ENCODE assay signal across 8 cellular contexts in genomic region chr14:103334644-103335603, GRCh38. TPM values are rescaled to one million over a fixed set of nuclear protein-coding genes. Genes with fewer than 3 reads are reported as not detected.
DNase-seq lines count a peak whose midpoint lies in the region; ATAC-seq, FAIRE-seq and TF ChIP-seq lines count a peak whose summit lies in the region.

No MANE protein-coding gene starts in this region.

- H3K9me3 ChIP-seq in pancreas: no peaks in the 10 kb centered on the region
- no peaks in the 10 kb centered on the region for H3K9me3 ChIP-seq in thoracic aorta

- peaks cover 27% of the 10 kb centered on the region for H3K4me1 Mint-ChIP-seq in activated naive CD8-positive, alpha-beta T cell treated with anti-CD3 and anti-CD28 coated beads, Interleukin-2, amount 10 ng/mL, durations not matched to agents 7 days and 5 days

- peak overlapping the region; percentile 91 for H3K4me3 Mint-ChIP-seq in activated naive CD8-positive, alpha-beta T cell treated with anti-CD3 and anti-CD28 coated beads, Interleukin-2, amount 10 ng/mL, durations not matched to agents 7 days and 5 days

- intact Hi-C loops in Right ventricle myocardium superior (cut with DNase I) (loop anchor here (5.0 kb wide), 1 partner anchor 52 kb away; the partner anchor contains the start of gene MARK3), pancreas (cut with DNase I) (no loop called here)

- H3K27me3 ChIP-seq in pancreas (no peaks in the 10 kb centered on the region), thoracic aorta (replicated peaks; ENCODE audit: insufficient read depth) (no peaks in the 10 kb centered on the region)

- peak; percentile 66 for FAIRE-seq in GM19239 (lab: Jason Lieb, UNC)
- no peak for FAIRE-seq in pancreas (lab: Jason Lieb, UNC)

- H3K4me1 ChIP-seq in pancreas: peaks cover 8 to 20% (median 11%) of the 10 kb centered on the region in 3 donors
- peaks cover 12 to 34% of the 10 kb centered on the region in 2 donors for H3K4me1 ChIP-seq in thoracic aorta (ENCODE audit: control insufficient read depth in 1 of 2, low read depth in 2 of 2)

- H3K27ac ChIP-seq in pancreas (peak overlapping the region; percentile 99 to 100 (median 100)), thoracic aorta (peak overlapping the region; percentile 99 to 100)

- TF ChIP-seq CTCF in pancreas (IDR thresholded peaks at IDR 0.05): no peak
- no peak for TF ChIP-seq CTCF in thoracic aorta (IDR thresholded peaks at IDR 0.05)

- peak overlapping the region; percentile 84 for H3K27ac Mint-ChIP-seq in activated naive CD8-positive, alpha-beta T cell treated with anti-CD3 and anti-CD28 coated beads, Interleukin-2, amount 10 ng/mL, durations not matched to agents 7 days and 5 days

- H3K36me3 Mint-ChIP-seq in activated naive CD8-positive, alpha-beta T cell treated with anti-CD3 and anti-CD28 coated beads, Interleukin-2, amount 10 ng/mL, durations not matched to agents 7 days and 5 days: peaks cover 45% of the 10 kb centered on the region

- H3K4me3 ChIP-seq in pancreas (peak overlapping the region; percentile 83 to 99 (median 95)), thoracic aorta (peak overlapping the region; percentile 98)

- peak; percentile 9 for ATAC-seq in HG03457 (IDR thresholded peaks at IDR 0.05; ENCODE audit: unreplicated experiment)
- ATAC-seq in SK-N-SH treated with all-trans-retinoic acid at 6 μM for 48 hours: peak; percentile 27
- ATAC-seq in activated naive CD8-positive, alpha-beta T cell treated with anti-CD3 and anti-CD28 coated beads, Interleukin-2, amount 10 ng/mL, durations not matched to agents 7 days and 5 days (ENCODE audit: low read depth): peak; percentile 16
- ATAC-seq in Right ventricle myocardium superior (ENCODE audit: poor library complexity): peak; percentile 30
- ATAC-seq in pancreas: peak; percentile 30 to 51 (median 45)
- peak; percentile 26 for ATAC-seq in thoracic aorta (ENCODE audit: insufficient number of reproducible peaks, low FRiP score, low read depth)

- 0% methylated on average over 64 to 97 of the region's 97 CpGs for WGBS in pancreas, 2 donors

- DNase-seq in AML-193 (lab: John Stamatoyannopoulos, UW) (peak; percentile 74 to 80), GM19239 (ENCODE audit: insufficient read length, low spot score) (no peak), Right ventricle myocardium superior (peak; percentile 71), pancreas (peak; percentile 73 to 88 (median 84)), thoracic aorta (ENCODE audit: low spot score) (peak; percentile 54)
- peak; percentile 73 for DNase-seq in activated naive CD8-positive, alpha-beta T cell treated with anti-CD3 and anti-CD28 coated beads, Interleukin-2, amount 10 ng/mL, durations not matched to agents 7 days and 5 days

- peaks cover 22 to 46% (median 41%) of the 10 kb centered on the region in 3 donors for H3K36me3 ChIP-seq in pancreas
- H3K36me3 ChIP-seq in thoracic aorta: peaks cover 43% of the 10 kb centered on the region

- no peaks in the 10 kb centered on the region for H3K27me3 Mint-ChIP-seq in activated naive CD8-positive, alpha-beta T cell treated with anti-CD3 and anti-CD28 coated beads, Interleukin-2, amount 10 ng/mL, durations not matched to agents 7 days and 5 days

- H3K9me3 Mint-ChIP-seq in activated naive CD8-positive, alpha-beta T cell treated with anti-CD3 and anti-CD28 coated beads, Interleukin-2, amount 10 ng/mL, durations not matched to agents 7 days and 5 days: no peaks in the 10 kb centered on the region

- POLR2A ChIA-PET in activated naive CD8-positive, alpha-beta T cell treated with anti-CD3 and anti-CD28 coated beads, Interleukin-2, amount 10 ng/mL, durations not matched to agents 7 days and 5 days (lab: Charles Lee): interaction anchor here (0.6 to 4.2 kb wide), 10 partner anchors 9 to 1028 kb away, joined by 3 to 27 read pairs (median 4); partner anchors contain the start of gene MARK3

TF ChIP-seq in SK-N-SH treated with all-trans-retinoic acid at 6 μM for 48 hours, 23 proteins besides CTCF, POLR2A, EP300 and RAD21:
- TF ChIP-seq RARB (CRISPR knock-in tag; IDR thresholded peaks at IDR 0.05) (no peak), BACH2 (CRISPR knock-in tag; IDR thresholded peaks at IDR 0.05; ENCODE audit: borderline replicate concordance) (no peak), POU6F1 (CRISPR knock-in tag; IDR thresholded peaks at IDR 0.05; ENCODE audit: borderline replicate concordance, low read depth) (0 out of 2 replicates have a peak, but pooled peaks have one; percentile 35), CSDC2 (CRISPR knock-in tag; IDR thresholded peaks at IDR 0.05) (no peak)

RNA-seq across cellular contexts. Expression of gene EIF5, which starts 0.9 kb away (rescaled TPM):
- 100 to 1,000 TPM; 202 to 222 TPM for total RNA-seq in activated naive CD8-positive, alpha-beta T cell treated with anti-CD3 and anti-CD28 coated beads, Interleukin-2, amount 10 ng/mL, durations not matched to agents 7 days and 5 days
- total RNA-seq in Right ventricle myocardium superior: 234 TPM
- total RNA-seq in pancreas: 100 to 1,000 TPM in 3 of 6 donors, 10 to 100 TPM in 3; 79.8 to 139 (median 101) TPM
- 10 to 100 TPM; 22.2 to 42.1 TPM for polyA plus RNA-seq in pancreas
- 100 to 1,000 TPM in 1 of 2 donors, 10 to 100 TPM in 1; 89.2 to 373 TPM for total RNA-seq in thoracic aorta

RNA-seq across cellular contexts. Expression of gene MARK3, which starts 50.3 kb away (rescaled TPM):
- total RNA-seq in activated naive CD8-positive, alpha-beta T cell treated with anti-CD3 and anti-CD28 coated beads, Interleukin-2, amount 10 ng/mL, durations not matched to agents 7 days and 5 days: 10 to 100 TPM; 87.4 to 88.0 TPM
- total RNA-seq in Right ventricle myocardium superior (137 TPM), pancreas (10 to 100 TPM; 35.3 to 51.0 (median 40.1) TPM), thoracic aorta (100 to 1,000 TPM in 1 of 2 donors, 10 to 100 TPM in 1; 77.6 to 133 TPM)
- 100 to 1,000 TPM in 1 of 2 donors, 10 to 100 TPM in 1; 84.7 to 110 TPM for polyA plus RNA-seq in pancreas
